ENCODE assay signal across 1 cellular context in the genomic region with DNA sequence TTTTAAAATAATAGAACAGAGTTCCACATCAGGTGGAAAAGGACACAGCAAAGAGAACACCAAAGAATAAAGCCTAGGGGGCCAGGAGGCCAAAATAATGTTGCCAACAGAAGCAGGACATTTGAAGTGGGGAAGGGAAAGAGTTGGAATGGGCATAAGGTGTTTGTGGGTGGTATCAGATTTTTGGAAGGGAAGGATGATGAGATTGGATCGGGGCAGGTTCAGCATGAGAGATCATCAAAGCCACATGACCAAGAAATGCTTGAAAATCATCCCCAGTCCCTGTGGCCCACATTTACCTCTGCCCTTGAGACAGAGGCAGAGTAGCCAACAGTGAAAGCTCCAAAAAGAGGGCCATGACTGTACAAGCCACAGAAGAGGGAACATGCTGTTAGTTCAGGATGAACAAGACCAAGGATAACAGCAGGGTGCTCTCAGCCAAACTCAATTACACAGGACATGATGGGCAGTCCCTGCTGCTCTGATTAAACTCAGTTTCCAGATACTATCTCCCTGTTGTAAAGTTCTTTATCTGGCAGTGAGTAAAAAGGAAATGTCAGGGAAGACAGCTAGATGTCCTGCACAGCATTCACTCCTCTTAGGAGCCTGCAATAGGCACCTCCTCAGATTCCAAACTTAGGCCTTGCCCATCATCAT.
TF ChIP-seq lines count a peak whose summit lies in the region.

No MANE protein-coding gene starts in this region.

TF ChIP-seq in K562, 482 proteins besides CTCF, POLR2A, EP300 and RAD21:
- TF ChIP-seq ZFP36 (IDR thresholded peaks at IDR 0.05; ENCODE audit: low read depth, low read length, partially characterized antibody) (peak; percentile 50), NR2C2 (CRISPR knock-in tag; IDR thresholded peaks at IDR 0.05) (no peak), NR2C2 (tag; IDR thresholded peaks at IDR 0.05) (peak; percentile 34; the same call in 1 of the 2 replicates), ZZZ3 (IDR thresholded peaks at IDR 0.05) (no peak)
- TF ChIP-seq, protein P1, sequence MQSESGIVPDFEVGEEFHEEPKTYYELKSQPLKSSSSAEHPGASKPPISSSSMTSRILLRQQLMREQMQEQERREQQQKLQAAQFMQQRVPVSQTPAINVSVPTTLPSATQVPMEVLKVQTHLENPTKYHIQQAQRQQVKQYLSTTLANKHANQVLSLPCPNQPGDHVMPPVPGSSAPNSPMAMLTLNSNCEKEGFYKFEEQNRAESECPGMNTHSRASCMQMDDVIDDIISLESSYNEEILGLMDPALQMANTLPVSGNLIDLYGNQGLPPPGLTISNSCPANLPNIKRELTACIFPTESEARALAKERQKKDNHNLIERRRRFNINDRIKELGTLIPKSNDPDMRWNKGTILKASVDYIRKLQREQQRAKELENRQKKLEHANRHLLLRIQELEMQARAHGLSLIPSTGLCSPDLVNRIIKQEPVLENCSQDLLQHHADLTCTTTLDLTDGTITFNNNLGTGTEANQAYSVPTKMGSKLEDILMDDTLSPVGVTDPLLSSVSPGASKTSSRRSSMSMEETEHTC (IDR thresholded peaks at IDR 0.05): no peak
TF ChIP-seq in K562: peak in this region for 2.
